Comparison of ENCODE assay signal across 13 cellular contexts in the genomic region with DNA sequence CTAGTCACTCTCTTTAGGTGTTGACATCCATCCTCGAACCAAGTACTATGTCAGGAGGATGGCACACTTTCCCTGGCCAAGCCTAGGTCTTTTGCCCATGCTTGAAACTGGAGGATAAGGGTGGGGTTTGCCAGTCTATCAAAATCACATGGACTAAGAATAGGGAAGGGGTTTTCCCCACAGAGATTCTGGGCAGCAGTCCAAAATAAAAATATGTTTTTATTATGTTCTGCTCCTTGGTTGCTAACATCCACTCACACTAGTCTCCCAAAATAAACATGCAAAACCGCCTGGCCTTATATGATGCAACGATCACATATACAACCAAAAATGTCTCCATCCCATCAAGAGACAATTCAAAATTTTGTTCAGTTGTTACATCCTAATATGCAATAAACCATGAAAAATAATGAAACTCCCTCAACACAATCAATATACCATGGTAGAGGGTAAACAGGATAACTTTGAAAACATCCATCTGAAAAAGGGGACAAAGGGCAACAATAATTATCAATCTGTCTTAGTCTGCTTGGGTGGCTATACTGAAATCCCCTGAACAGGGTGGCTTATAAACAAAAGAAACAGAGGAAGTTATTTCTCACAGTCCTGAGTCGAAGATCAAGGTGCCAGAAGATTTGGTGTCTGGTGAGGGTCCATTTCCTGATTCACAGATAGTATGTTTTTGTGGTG.
A peak's percentile ranks its signal among the peaks of the same experiment; 100 is the strongest.
DNase-seq lines count a peak whose midpoint lies in the region; ATAC-seq, FAIRE-seq and TF ChIP-seq lines count a peak whose summit lies in the region.
"Had no signal": no experiment of that assay in that cellular context is flagged by ENCODE, and none has a peak within 500 bp of the region (broad histone marks: within the 10 kb centered on the region; RNA-seq: fewer than 3 reads in every experiment).

No MANE protein-coding gene starts in this region.

- H3K27me3 ChIP-seq in mesenchymal stem cell (ENCODE audit: control insufficient read depth in 1 of 2, insufficient read depth in 1 of 2, low read length in 2 of 2) (no peaks in the 10 kb centered on the region), small intestine (ENCODE audit: control insufficient read depth in 2 of 2, insufficient read depth in 2 of 2, low read length in 2 of 2) (no peaks in the 10 kb centered on the region)
- H3K27me3 ChIP-seq: esophagus muscularis mucosa had no signal

- peak; percentile 78 for DNase-seq in DMS153 (lab: John Stamatoyannopoulos, UW)
- peak; percentile 31 for DNase-seq in NCI-H1092 (lab: John Stamatoyannopoulos, UW)
- DNase-seq in choroid plexus epithelial cell (ENCODE audit: low read depth): peak; percentile 95
- DNase-seq in mesenchymal stem cell: peak; percentile 79
- no peak for DNase-seq in epidermal melanocyte (ENCODE audit: insufficient read length, low spot score)
- DNase-seq in small intestine: no peak
- no peak for DNase-seq in SW480 (ENCODE audit: low spot score)
- DNase-seq: activated CD4-positive, alpha-beta T cell treated with anti-CD3 and anti-CD28 coated beads, Interleukin-2, amount 50 U/mL, for 48 hours; activated naive CD8-positive, alpha-beta T cell treated with anti-CD3 and anti-CD28 coated beads, Interleukin-2, amount 50 U/mL, for 24 hours; DND-41; stimulated activated CD4-positive, alpha-beta T cell treated with anti-CD3 and anti-CD28 coated beads, Interleukin-12 subunit alpha, Interleukin-12 subunit beta, amount 100 ng/mL, for 4 hours had no signal

- no peak overlapping the region for H2AFZ ChIP-seq in mesenchymal stem cell (ENCODE audit: low read depth, low read length)

- no peak for TF ChIP-seq CTCF in choroid plexus epithelial cell (conservative IDR thresholded peaks at IDR 0.05; ENCODE audit: low read depth, low read length)

- H3K4me1 ChIP-seq in mesenchymal stem cell (ENCODE audit: control insufficient read depth, insufficient read depth, low read depth, low read length) (no peaks in the 10 kb centered on the region), small intestine (ENCODE audit: control insufficient read depth in 2 of 2, insufficient read depth in 1 of 2, low read depth in 1 of 2, low read length in 1 of 2) (no peaks in the 10 kb centered on the region)

- H3K9me3 ChIP-seq in mesenchymal stem cell (ENCODE audit: control insufficient read depth, low read length) (no peaks in the 10 kb centered on the region), small intestine (ENCODE audit: control insufficient read depth, low read depth) (no peaks in the 10 kb centered on the region)
- H3K9me3 ChIP-seq: esophagus muscularis mucosa had no signal

- H3K4ac ChIP-seq in mesenchymal stem cell (ENCODE audit: low read depth in 1 of 2, low read length in 2 of 2): no peak overlapping the region

- H2BK120ac ChIP-seq in mesenchymal stem cell (ENCODE audit: low read depth, low read length): no peak overlapping the region

- no peak overlapping the region for H2BK5ac ChIP-seq in mesenchymal stem cell (ENCODE audit: low read depth, low read length, poor library complexity, severe bottlenecking)

- no peak overlapping the region for H2AK5ac ChIP-seq in mesenchymal stem cell (ENCODE audit: low read length, severe bottlenecking)

- H3K4me3 ChIP-seq in choroid plexus epithelial cell (ENCODE audit: low read depth, low read length) (no peak overlapping the region), mesenchymal stem cell (ENCODE audit: insufficient read depth in 1 of 2, low read depth in 1 of 2, low read length in 2 of 2) (no peak overlapping the region), small intestine (ENCODE audit: low read depth in 1 of 2, low read length in 2 of 2) (no peak overlapping the region)
- H3K4me3 ChIP-seq: esophagus muscularis mucosa had no signal

- no peak overlapping the region for H3K23ac ChIP-seq in mesenchymal stem cell (ENCODE audit: low read length in 2 of 2)

- no peak overlapping the region for H3K14ac ChIP-seq in mesenchymal stem cell (ENCODE audit: low read length in 2 of 2)

- no peaks in the 10 kb centered on the region for H3K79me1 ChIP-seq in mesenchymal stem cell (replicated peaks; ENCODE audit: low read length, poor library complexity, severe bottlenecking)

- no peak overlapping the region for H4K8ac ChIP-seq in mesenchymal stem cell (ENCODE audit: low read length)

- no peak overlapping the region for H2BK15ac ChIP-seq in mesenchymal stem cell (ENCODE audit: low read depth, poor library complexity, severe bottlenecking)

- FAIRE-seq in small intestine (lab: Jason Lieb, UNC): no peak

- no peak overlapping the region for H3K9ac ChIP-seq in mesenchymal stem cell (ENCODE audit: low read length)

- WGBS in mesenchymal stem cell: 58% methylated on average over 4 of the region's 4 CpGs
- 40 to 46% (median 45%) methylated on average over 4 of the region's 4 CpGs for WGBS in small intestine, 3 donors

- H3K36me3 ChIP-seq in mesenchymal stem cell (ENCODE audit: control insufficient read depth in 1 of 2, insufficient read depth in 2 of 2, low read depth in 1 of 2, low read length in 2 of 2) (no peaks in the 10 kb centered on the region), small intestine (ENCODE audit: control insufficient read depth in 2 of 2, insufficient read depth in 2 of 2, low read length in 2 of 2) (no peaks in the 10 kb centered on the region)
- H3K36me3 ChIP-seq: esophagus muscularis mucosa had no signal

- ATAC-seq in HG03135 (IDR thresholded peaks at IDR 0.05; ENCODE audit: unreplicated experiment): no peak
- ATAC-seq: activated naive CD8-positive, alpha-beta T cell treated with anti-CD3 and anti-CD28 coated beads, Interleukin-2, amount 50 U/mL, for 24 hours had no signal

- H3K4me2 ChIP-seq in mesenchymal stem cell (ENCODE audit: low read length, poor library complexity, severe bottlenecking): no peak overlapping the region

- peak overlapping the region in 1 of 2 experiments; percentile 52 for H2BK12ac ChIP-seq in mesenchymal stem cell (ENCODE audit: low read length in 2 of 2)

- H4K91ac ChIP-seq in mesenchymal stem cell (ENCODE audit: low read length): no peak overlapping the region

- no peak overlapping the region for H3K18ac ChIP-seq in mesenchymal stem cell (ENCODE audit: low read depth in 1 of 2, low read length in 2 of 2)

- no peak overlapping the region for H3K27ac ChIP-seq in mesenchymal stem cell (ENCODE audit: low read length, poor library complexity, severe bottlenecking)
- H3K27ac ChIP-seq in small intestine (ENCODE audit: low read depth in 1 of 2, low read length in 1 of 2): no peak overlapping the region
- H3K27ac ChIP-seq: esophagus muscularis mucosa had no signal

Comparison
In these comparisons a context has a peak if more than half of its experiments do, and no peak if none do; other contexts are left out.
1. DNase-seq: peak in DMS153 (single experiment), NCI-H1092 (single experiment), choroid plexus epithelial cell (single experiment) and mesenchymal stem cell (single experiment); none in epidermal melanocyte (single experiment), small intestine (single experiment) and SW480 (single experiment).